8 cellular contexts compared by ENCODE assay signal in genomic region chr10:22340362-22341189, GRCh38. TPM values are rescaled to one million over a fixed set of nuclear protein-coding genes. Genes with fewer than 3 reads are reported as not detected.
DNase-seq lines count a peak whose midpoint lies in the region; ATAC-seq and TF ChIP-seq lines count a peak whose summit lies in the region.

No MANE protein-coding gene starts in this region.

- ATAC-seq in GM19438 (IDR thresholded peaks at IDR 0.05; ENCODE audit: low read depth, unreplicated experiment) (peak; percentile 43), HG03457 (IDR thresholded peaks at IDR 0.05; ENCODE audit: unreplicated experiment) (peak; percentile 40), GM18870 (IDR thresholded peaks at IDR 0.05; ENCODE audit: unreplicated experiment) (no peak)

- peak; percentile 81 for DNase-seq in DMS114 treated with DMSO at 0.1 percent for 48 hours (lab: John Stamatoyannopoulos, UW; ENCODE audit: unreplicated experiment)
- DNase-seq in glomerular visceral epithelial cell (ENCODE audit: extremely low spot score), result peak; percentile 84
- DNase-seq in nucleus accumbens (lab: John Stamatoyannopoulos, UW), result peak in 47 of 56 donors; percentile 12 to 89 (median 69)

- H3K4me3 Mint-ChIP-seq in activated naive CD8-positive, alpha-beta T cell, result peak overlapping the region; percentile 87

- H3K4me1 Mint-ChIP-seq in activated naive CD8-positive, alpha-beta T cell (ENCODE audit: low read depth), result peaks cover 25% of the 10 kb centered on the region

- no peaks in the 10 kb centered on the region for H3K9me3 Mint-ChIP-seq in activated naive CD8-positive, alpha-beta T cell (ENCODE audit: low read depth)

- H3K27me3 Mint-ChIP-seq in activated naive CD8-positive, alpha-beta T cell, result peaks cover 59% of the 10 kb centered on the region

- H3K27ac Mint-ChIP-seq in activated naive CD8-positive, alpha-beta T cell, result peak overlapping the region; percentile 79

- peaks cover 3% of the 10 kb centered on the region for H3K36me3 Mint-ChIP-seq in activated naive CD8-positive, alpha-beta T cell

TF ChIP-seq in PFSK-1, 5 proteins besides CTCF, POLR2A, EP300 and RAD21:
- TF ChIP-seq SIN3A (IDR thresholded peaks at IDR 0.05; ENCODE audit: borderline replicate concordance, insufficient read depth, low read length), result no peak
- no peak for TF ChIP-seq FOXP2 (optimal IDR thresholded peaks at IDR 0.05; ENCODE audit: borderline replicate concordance, extremely low read depth, extremely low read length, insufficient read depth)
- TF ChIP-seq REST (IDR thresholded peaks at IDR 0.05; ENCODE audit: insufficient read depth in 1 of 2, low read depth in 2 of 2, low read length in 2 of 2), result 0 out of 4 replicates have a peak, but pooled peaks of 1 of the 2 experiments have one; percentile 53
- peak; percentile 70 for TF ChIP-seq POLR2AphosphoS5 (IDR thresholded peaks at IDR 0.05; ENCODE audit: low read depth, low read length)
- TF ChIP-seq TAF1 (IDR thresholded peaks at IDR 0.05; ENCODE audit: borderline replicate concordance, insufficient read depth, low read length), result peak; percentile 76; the same call in 1 of the 2 replicates

RNA-seq across cellular contexts. Expression of gene SPAG6, which starts 4.7 kb away (rescaled TPM):
- polyA plus RNA-seq in PFSK-1 (2012; ENCODE audit: insufficient read length, low read depth), result 4.8 TPM

RNA-seq across cellular contexts. Expression of gene BMI1, which starts 19.7 kb away (rescaled TPM):
- polyA plus RNA-seq in PFSK-1 (2012; ENCODE audit: insufficient read length, low read depth), result 46.9 TPM

RNA-seq across cellular contexts. Expression of gene COMMD3, which starts 24.4 kb away (rescaled TPM):
- polyA plus RNA-seq in PFSK-1 (2012; ENCODE audit: insufficient read length, low read depth), result 17.9 TPM
